Comparison of ENCODE assay signal across 30 cellular contexts in genomic region chr3:172014145-172014544, GRCh38.
"Had no signal": no experiment of that assay in that cellular context is flagged by ENCODE, and none has a peak within 500 bp of the region (broad histone marks: within the 10 kb centered on the region; RNA-seq: fewer than 3 reads in every experiment).

No MANE protein-coding gene starts in this region.

- H3K4me1 ChIP-seq: esophagus muscularis mucosa, foreskin keratinocyte, gastrocnemius medialis had no signal

- H3K9me3 ChIP-seq: esophagus muscularis mucosa, gastrocnemius medialis had no signal

- ATAC-seq: activated CD4-positive, CD25-positive, alpha-beta regulatory T cell treated with anti-CD3 and anti-CD28 coated beads, Interleukin-2, amount 50 U/mL, for 24 hours; activated CD8-positive, alpha-beta T cell treated with anti-CD3 and anti-CD28 coated beads for 36 hours; activated T-cell treated with anti-CD3 and anti-CD28 coated beads, Interleukin-2, amount 50 U/mL, for 4 hours; activated T-helper 17 cell treated with anti-CD3 and anti-CD28 coated beads, Interleukin-2, amount 50 U/mL, for 72 hours; effector memory CD8-positive, alpha-beta T cell; foreskin keratinocyte; gastrocnemius medialis; T-helper 17 cell had no signal

- H3K36me3 ChIP-seq: brain microvascular endothelial cell, esophagus muscularis mucosa, gastrocnemius medialis, WERI-Rb-1 had no signal

- H3K27me3 ChIP-seq: brain microvascular endothelial cell, esophagus muscularis mucosa, foreskin keratinocyte, gastrocnemius medialis had no signal

- H3K27ac ChIP-seq: brain microvascular endothelial cell, esophagus muscularis mucosa, foreskin keratinocyte, gastrocnemius medialis, WERI-Rb-1 had no signal

- H3K4me3 ChIP-seq: esophagus muscularis mucosa, gastrocnemius medialis had no signal

- DNase-seq: activated B cell treated with CpG ODN at 0.5 μM for 24 hours; activated CD4-positive, alpha-beta T cell treated with anti-CD3 and anti-CD28 coated beads for 48 hours; activated CD4-positive, alpha-beta T cell treated with anti-CD3 and anti-CD28 coated beads, Interleukin-2, amount 50 U/mL, for 1 hour; activated CD4-positive, alpha-beta T cell treated with anti-CD3 and anti-CD28 coated beads, Interleukin-2, amount 50 U/mL, for 48 hours; activated CD8-positive, alpha-beta memory T cell treated with anti-CD3 and anti-CD28 coated beads for 24 hours; activated CD8-positive, alpha-beta T cell treated with anti-CD3 and anti-CD28 coated beads for 36 hours; activated effector memory CD4-positive, alpha-beta T cell treated with Interleukin-2 at 50 U/mL for 16 hours; activated gamma-delta T cell treated with Interleukin-2 at 50 U/mL for 16 hours; activated naive CD4-positive, alpha-beta T cell treated with anti-CD3 and anti-CD28 coated beads, Interleukin-2, amount 50 U/mL, for 16 hours; activated naive CD4-positive, alpha-beta T cell treated with Interleukin-2 at 50 U/mL for 16 hours; activated T-cell treated with anti-CD3 and anti-CD28 coated beads, Interleukin-2, amount 50 U/mL, for 4 hours; amniotic stem cell; anterior cingulate cortex; brain microvascular endothelial cell; caudate nucleus; cortex of kidney; dermis blood vessel endothelial cell; effector CD4-positive, alpha-beta T cell; effector memory CD8-positive, alpha-beta T cell; erythroblast; foreskin keratinocyte; gastrocnemius medialis; glutamatergic neuron; T-helper 1 cell; T-helper 17 cell; T1000; WERI-Rb-1 had no signal
